ENCODE assay signal across 25 cellular contexts in genomic region chr14:96587823-96588385, GRCh38.
DNase-seq lines count a peak whose midpoint lies in the region; ATAC-seq, FAIRE-seq and TF ChIP-seq lines count a peak whose summit lies in the region.
"Had no signal": no experiment of that assay in that cellular context is flagged by ENCODE, and none has a peak within 500 bp of the region (broad histone marks: within the 10 kb centered on the region; RNA-seq: fewer than 3 reads in every experiment).

No MANE protein-coding gene starts in this region.

- FAIRE-seq in HTR-8/SVneo (lab: Jason Lieb, UNC) = no peak
- no peak for FAIRE-seq in GM19239 (lab: Jason Lieb, UNC)
- FAIRE-seq: D721Med, GM18507 had no signal

- H3K27ac ChIP-seq in neural progenitor cell = no peak overlapping the region
- H3K27ac ChIP-seq in vagina = no peak overlapping the region
- H3K27ac ChIP-seq: GM23248, SJSA1 had no signal

- TF ChIP-seq POLR2A in vagina (IDR thresholded peaks at IDR 0.05) = no peak

- no peak for ATAC-seq in Right ventricle myocardium inferior
- ATAC-seq: PC-3 had no signal

- peaks cover 55% of the 10 kb centered on the region for H3K4me1 Mint-ChIP-seq in neural progenitor cell

- H3K4me3 ChIP-seq in neural progenitor cell (no peak overlapping the region), vagina (no peak overlapping the region)
- H3K4me3 ChIP-seq: GM23248, HAP-1, MG63, SJSA1 had no signal

- H3K36me3 ChIP-seq in neural progenitor cell = no peaks in the 10 kb centered on the region
- H3K36me3 ChIP-seq in vagina = no peaks in the 10 kb centered on the region
- H3K36me3 ChIP-seq: HAP-1, MG63, SJSA1 had no signal

- H3K4me3 Mint-ChIP-seq in neural progenitor cell = no peak overlapping the region
- H3K4me3 Mint-ChIP-seq: CD4-positive, alpha-beta T cell; HFFc6 had no signal

- H3K9ac ChIP-seq in neural progenitor cell = no peak overlapping the region
- H3K9ac ChIP-seq: GM23248 had no signal

- H3K27me3 Mint-ChIP-seq in neural progenitor cell (ENCODE audit: insufficient read depth, low read depth) = peaks cover 16% of the 10 kb centered on the region

- no peaks in the 10 kb centered on the region for H3K9me3 Mint-ChIP-seq in neural progenitor cell
- H3K9me3 Mint-ChIP-seq: CD4-positive, alpha-beta T cell; HFFc6 had no signal

- H4K20me1 ChIP-seq in neural progenitor cell (ENCODE audit: low read depth) = no peaks in the 10 kb centered on the region

- H3F3A ChIP-seq in neural progenitor cell (ENCODE audit: low read depth) = peaks cover 3% of the 10 kb centered on the region

- H3K79me2 ChIP-seq in neural progenitor cell (ENCODE audit: low read depth) = no peaks in the 10 kb centered on the region

- H3K4me2 ChIP-seq in neural progenitor cell = no peak overlapping the region

- no peak for TF ChIP-seq CTCF in neural progenitor cell (IDR thresholded peaks at IDR 0.05)
- TF ChIP-seq CTCF in vagina (IDR thresholded peaks at IDR 0.05) = no peak

- peak overlapping the region; percentile 82 for H3K27ac Mint-ChIP-seq in neural progenitor cell
- H3K27ac Mint-ChIP-seq: CD4-positive, alpha-beta T cell; HFFc6 had no signal

- no peak overlapping the region for H2AFZ ChIP-seq in neural progenitor cell (replicated peaks)
- H2AFZ ChIP-seq: GM23248 had no signal

- no peaks in the 10 kb centered on the region for H3K36me3 Mint-ChIP-seq in neural progenitor cell

- H3K9me3 ChIP-seq in neural progenitor cell (ENCODE audit: low read depth) = no peaks in the 10 kb centered on the region
- no peaks in the 10 kb centered on the region for H3K9me3 ChIP-seq in vagina
- H3K9me3 ChIP-seq: HAP-1, MG63, SJSA1 had no signal

- H3K27me3 ChIP-seq in neural progenitor cell (no peaks in the 10 kb centered on the region), vagina (no peaks in the 10 kb centered on the region)
- H3K27me3 ChIP-seq: MG63 had no signal

- intact Hi-C loops in cardiac septum (cut with DNase I) = no loop called here
- intact Hi-C loops in Right ventricle myocardium inferior (cut with DNase I) = no loop called here
- intact Hi-C loops in vagina (cut with DNase I) = no loop called here

- peak; percentile 65 for DNase-seq in cardiac septum (ENCODE audit: low spot score)
- no peak for DNase-seq in Right ventricle myocardium inferior (ENCODE audit: missing footprints)
- peak; percentile 15 for DNase-seq in ecto neural progenitor cell (ENCODE audit: low spot score)
- DNase-seq in neural progenitor cell (ENCODE audit: low spot score) = no peak
- DNase-seq in vagina (ENCODE audit: extremely low spot score in 2 of 2) = peak; percentile 54 to 87
- DNase-seq in HTR-8/SVneo (ENCODE audit: insufficient read length, low spot score) = no peak
- DNase-seq in activated naive CD4-positive, alpha-beta T cell treated with anti-CD3 and anti-CD28 coated beads, Interleukin-2, amount 50 U/mL, for 16 hours = no peak
- DNase-seq in GM19239 (ENCODE audit: insufficient read length, low spot score) = no peak
- DNase-seq: CD4-positive, alpha-beta T cell; GM23248; HFFc6; IMR-90; KG1; MG63; NCI-H2029; NCI-H446 treated with DMSO at 0.1 percent for 48 hours; NCI-H526; NCI-H82; NK-92 treated with Interleukin-12 subunit alpha and Interleukin-12 subunit beta, amount 100 ng/mL, for 24 hours; PC-3; Right ventricle myocardium superior had no signal

- peaks cover 6% of the 10 kb centered on the region for H3K4me1 ChIP-seq in neural progenitor cell
- H3K4me1 ChIP-seq in vagina = peaks cover 16% of the 10 kb centered on the region
- H3K4me1 ChIP-seq: SJSA1 had no signal

Comparison
In these comparisons a context has a peak if more than half of its experiments do, and no peak if none do; other contexts are left out.
1. DNase-seq: peak in cardiac septum (single experiment), ecto neural progenitor cell (single experiment) and vagina (2 of 2); none in Right ventricle myocardium inferior (single experiment), neural progenitor cell (single experiment), HTR-8/SVneo (single experiment), activated naive CD4-positive, alpha-beta T cell treated with anti-CD3 and anti-CD28 coated beads, Interleukin-2, amount 50 U/mL, for 16 hours (single experiment) and GM19239 (single experiment).